ENCODE assay signal across 1 cellular context in genomic region chr3:69439683-69440270, GRCh38.
TF ChIP-seq lines count a peak whose summit lies in the region.

No MANE protein-coding gene starts in this region.

TF ChIP-seq in WTC11, 78 proteins besides CTCF, POLR2A, EP300 and RAD21 (continued from another document):
- TF ChIP-seq HMGXB4 (CRISPR knock-in tag; IDR thresholded peaks at IDR 0.05), result no peak
- TF ChIP-seq ZNF425 (CRISPR knock-in tag; conservative IDR thresholded peaks at IDR 0.05), result no peak
- TF ChIP-seq, protein P1, sequence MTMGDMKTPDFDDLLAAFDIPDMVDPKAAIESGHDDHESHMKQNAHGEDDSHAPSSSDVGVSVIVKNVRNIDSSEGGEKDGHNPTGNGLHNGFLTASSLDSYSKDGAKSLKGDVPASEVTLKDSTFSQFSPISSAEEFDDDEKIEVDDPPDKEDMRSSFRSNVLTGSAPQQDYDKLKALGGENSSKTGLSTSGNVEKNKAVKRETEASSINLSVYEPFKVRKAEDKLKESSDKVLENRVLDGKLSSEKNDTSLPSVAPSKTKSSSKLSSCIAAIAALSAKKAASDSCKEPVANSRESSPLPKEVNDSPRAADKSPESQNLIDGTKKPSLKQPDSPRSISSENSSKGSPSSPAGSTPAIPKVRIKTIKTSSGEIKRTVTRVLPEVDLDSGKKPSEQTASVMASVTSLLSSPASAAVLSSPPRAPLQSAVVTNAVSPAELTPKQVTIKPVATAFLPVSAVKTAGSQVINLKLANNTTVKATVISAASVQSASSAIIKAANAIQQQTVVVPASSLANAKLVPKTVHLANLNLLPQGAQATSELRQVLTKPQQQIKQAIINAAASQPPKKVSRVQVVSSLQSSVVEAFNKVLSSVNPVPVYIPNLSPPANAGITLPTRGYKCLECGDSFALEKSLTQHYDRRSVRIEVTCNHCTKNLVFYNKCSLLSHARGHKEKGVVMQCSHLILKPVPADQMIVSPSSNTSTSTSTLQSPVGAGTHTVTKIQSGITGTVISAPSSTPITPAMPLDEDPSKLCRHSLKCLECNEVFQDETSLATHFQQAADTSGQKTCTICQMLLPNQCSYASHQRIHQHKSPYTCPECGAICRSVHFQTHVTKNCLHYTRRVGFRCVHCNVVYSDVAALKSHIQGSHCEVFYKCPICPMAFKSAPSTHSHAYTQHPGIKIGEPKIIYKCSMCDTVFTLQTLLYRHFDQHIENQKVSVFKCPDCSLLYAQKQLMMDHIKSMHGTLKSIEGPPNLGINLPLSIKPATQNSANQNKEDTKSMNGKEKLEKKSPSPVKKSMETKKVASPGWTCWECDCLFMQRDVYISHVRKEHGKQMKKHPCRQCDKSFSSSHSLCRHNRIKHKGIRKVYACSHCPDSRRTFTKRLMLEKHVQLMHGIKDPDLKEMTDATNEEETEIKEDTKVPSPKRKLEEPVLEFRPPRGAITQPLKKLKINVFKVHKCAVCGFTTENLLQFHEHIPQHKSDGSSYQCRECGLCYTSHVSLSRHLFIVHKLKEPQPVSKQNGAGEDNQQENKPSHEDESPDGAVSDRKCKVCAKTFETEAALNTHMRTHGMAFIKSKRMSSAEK (CRISPR knock-in tag; IDR thresholded peaks at IDR 0.05; ENCODE audit: borderline replicate concordance), result no peak
- TF ChIP-seq, protein P2, sequence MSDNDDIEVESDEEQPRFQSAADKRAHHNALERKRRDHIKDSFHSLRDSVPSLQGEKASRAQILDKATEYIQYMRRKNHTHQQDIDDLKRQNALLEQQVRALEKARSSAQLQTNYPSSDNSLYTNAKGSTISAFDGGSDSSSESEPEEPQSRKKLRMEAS (CRISPR knock-in tag; IDR thresholded peaks at IDR 0.05), result no peak
